Comparison of ENCODE assay signal across 17 cellular contexts in genomic region chr10:78178940-78179339, GRCh38.
DNase-seq lines count a peak whose midpoint lies in the region; TF ChIP-seq lines count a peak whose summit lies in the region.
"Had no signal": no experiment of that assay in that cellular context is flagged by ENCODE, and none has a peak within 500 bp of the region (broad histone marks: within the 10 kb centered on the region; RNA-seq: fewer than 3 reads in every experiment).

No MANE protein-coding gene starts in this region.

- H3K27ac ChIP-seq in cingulate gyrus (ENCODE audit: low read depth, low read length) = peak overlapping the region; percentile 3
- H3K27ac ChIP-seq: esophagus squamous epithelium, VCaP had no signal

- TF ChIP-seq CTCF in GM10248 (IDR thresholded peaks at IDR 0.05; ENCODE audit: control extremely low read depth, extremely low read depth, low read depth, missing control alignments) = no peak

- POLR2A ChIA-PET in GM10248 (lab: Yijun Ruan, JAX) = no interaction called here

- DNase-seq in Ammon's horn (ENCODE audit: low spot score) (peak; percentile 57), HUDEP-2 (lab: John Stamatoyannopoulos, UW; ENCODE audit: unreplicated experiment in 76 of 76) (peak in 42 of 76 experiments; percentile 1 to 61 (median 26)), medulla oblongata (ENCODE audit: extremely low spot score) (peak; percentile 62), retina (no peak), AML-193 (lab: John Stamatoyannopoulos, UW) (no peak), SKM-1 treated with dmso at 0.1 percent for 144 hours (lab: John Stamatoyannopoulos, UW; ENCODE audit: unreplicated experiment) (no peak), GM10248 (ENCODE audit: extremely low spot score) (no peak)
- DNase-seq: activated T-cell treated with anti-CD3 and anti-CD28 coated beads, Interleukin-2, amount 50 U/mL, for 1 hour; CD4-positive, alpha-beta memory T cell; esophagus squamous epithelium; Kasumi-1; kidney; nephron progenitor cell; stimulated activated CD4-positive, alpha-beta T cell treated with anti-CD3 and anti-CD28 coated beads, Interleukin-15, amount 100 ng/mL, for 24 hours; stimulated activated CD8-positive, alpha-beta memory T cell treated with anti-CD3 and anti-CD28 coated beads, Interleukin-4, amount 100 ng/mL, for 48 hours had no signal

- CTCF ChIA-PET in GM10248 (lab: Yijun Ruan, JAX) = interaction anchor here (0.9 kb wide), 1 partner anchor 8 kb away, joined by 3 read pairs; no protein-coding TSS in a partner anchor

Comparison
In these comparisons a context has a peak if more than half of its experiments do, and no peak if none do; other contexts are left out.
1. DNase-seq: peak in Ammon's horn (single experiment), HUDEP-2 (42 of 76) and medulla oblongata (single experiment); none in retina (single experiment), AML-193 (0 of 2), SKM-1 treated with dmso at 0.1 percent for 144 hours (single experiment) and GM10248 (single experiment).